Comparison of ENCODE assay signal across 16 cellular contexts in genomic region chr5:179379321-179379890, GRCh38. TPM values are rescaled to one million over a fixed set of nuclear protein-coding genes. Genes with fewer than 3 reads are reported as not detected.
DNase-seq lines count a peak whose midpoint lies in the region; ATAC-seq and TF ChIP-seq lines count a peak whose summit lies in the region.
"Had no signal": no experiment of that assay in that cellular context is flagged by ENCODE, and none has a peak within 500 bp of the region (broad histone marks: within the 10 kb centered on the region; RNA-seq: fewer than 3 reads in every experiment).

No MANE protein-coding gene starts in this region.

- H4K20me1 ChIP-seq in SK-N-SH (ENCODE audit: insufficient read depth) = no peaks in the 10 kb centered on the region

- peak; percentile 1 for DNase-seq in SK-N-SH
- peak; percentile 23 for DNase-seq in islet precursor cell
- peak; percentile 59 for DNase-seq in osteocyte (ENCODE audit: extremely low spot score, unreplicated experiment)
- peak; percentile 35 for DNase-seq in ureter (ENCODE audit: low spot score)
- no peak for DNase-seq in natural killer cell
- DNase-seq in H4 (ENCODE audit: low spot score) = no peak
- no peak for DNase-seq in SIG-M5 (lab: John Stamatoyannopoulos, UW)
- DNase-seq: BE2C; CD4-positive, alpha-beta T cell; NCI-H187 treated with DMSO at 0.1 percent for 48 hours; NCI-H446; NK-92 treated with Interleukin-12 subunit alpha and Interleukin-12 subunit beta, amount 100 ng/mL, for 24 hours had no signal

- H3K9me3 Mint-ChIP-seq in osteocyte (ENCODE audit: unreplicated experiment) (peaks cover 14% of the 10 kb centered on the region), natural killer cell (no peaks in the 10 kb centered on the region)
- H3K9me3 Mint-ChIP-seq: CD4-positive, alpha-beta T cell had no signal

- CTCF ChIA-PET in SK-N-SH (lab: Yijun Ruan, JAX) = interaction anchor here (1.6 kb wide), 1 partner anchor 35 kb away, joined by 4 read pairs; no protein-coding TSS in a partner anchor

- no peaks in the 10 kb centered on the region for H3K79me2 ChIP-seq in SK-N-SH (ENCODE audit: insufficient read depth)

- TF ChIP-seq RAD21 in SK-N-SH (IDR thresholded peaks at IDR 0.05; ENCODE audit: low read length) = no peak

- POLR2A ChIA-PET in SK-N-SH (lab: Yijun Ruan, JAX) = no interaction called here

- H3K4me1 ChIP-seq in SK-N-SH (ENCODE audit: control insufficient read depth in 1 of 2, insufficient read depth in 2 of 2, low read depth in 1 of 2, low read length in 1 of 2) = no peaks in the 10 kb centered on the region; a peak in 1 of 4 replicates
- H3K4me1 ChIP-seq: BE2C had no signal

- no peaks in the 10 kb centered on the region for H3F3A ChIP-seq in SK-N-SH (replicated peaks; ENCODE audit: insufficient read depth)

- H3K4me1 Mint-ChIP-seq in osteocyte (ENCODE audit: unreplicated experiment) (peaks cover 4% of the 10 kb centered on the region), natural killer cell (no peaks in the 10 kb centered on the region)

- no peak overlapping the region for H3K4me3 ChIP-seq in SK-N-SH (ENCODE audit: low read depth in 2 of 2, low read length in 1 of 2)

- H3K4me2 ChIP-seq in SK-N-SH = no peak overlapping the region

- H3K27ac Mint-ChIP-seq in osteocyte (ENCODE audit: unreplicated experiment) = peak overlapping the region; percentile 31
- no peak overlapping the region for H3K27ac Mint-ChIP-seq in natural killer cell
- H3K27ac Mint-ChIP-seq: CD4-positive, alpha-beta T cell had no signal

- no peak overlapping the region for H3K27ac ChIP-seq in SK-N-SH (ENCODE audit: low read depth in 2 of 2, low read length in 1 of 2)
- H3K27ac ChIP-seq: 22Rv1 had no signal

- H3K9ac ChIP-seq in SK-N-SH = no peak overlapping the region

- intact Hi-C loops in natural killer cell (cut with micrococcal nuclease) = no loop called here

- no peak overlapping the region for H2AFZ ChIP-seq in SK-N-SH (ENCODE audit: low read depth)

- no peaks in the 10 kb centered on the region for H3K9me3 ChIP-seq in SK-N-SH
- H3K9me3 ChIP-seq: BE2C had no signal

- H3K4me3 Mint-ChIP-seq in osteocyte (ENCODE audit: unreplicated experiment) (no peak overlapping the region), natural killer cell (no peak overlapping the region)
- H3K4me3 Mint-ChIP-seq: CD4-positive, alpha-beta T cell had no signal

- ATAC-seq in SK-N-SH treated with all-trans-retinoic acid at 6 μM for 48 hours = no peak
- ATAC-seq in natural killer cell = no peak

- no peak for TF ChIP-seq EP300 in SK-N-SH (IDR thresholded peaks at IDR 0.05; ENCODE audit: borderline replicate concordance in 1 of 2, low read depth in 1 of 2, low read length in 1 of 2)

- no peaks in the 10 kb centered on the region for H3K36me3 Mint-ChIP-seq in osteocyte (ENCODE audit: unreplicated experiment)
- no peaks in the 10 kb centered on the region for H3K36me3 Mint-ChIP-seq in natural killer cell

- no peaks in the 10 kb centered on the region for H3K36me3 ChIP-seq in SK-N-SH (replicated peaks in 1 of 2; ENCODE audit: control insufficient read depth in 1 of 2, insufficient read depth in 2 of 2, low read length in 1 of 2)
- H3K36me3 ChIP-seq: BE2C had no signal

- no peaks in the 10 kb centered on the region for H3K9me2 ChIP-seq in SK-N-SH

- H3K27me3 Mint-ChIP-seq in osteocyte (ENCODE audit: unreplicated experiment) (no peaks in the 10 kb centered on the region), natural killer cell (ENCODE audit: low read depth in 2 of 2) (no peaks in the 10 kb centered on the region)
- H3K27me3 Mint-ChIP-seq: CD4-positive, alpha-beta T cell had no signal

- H3K27me3 ChIP-seq in SK-N-SH (ENCODE audit: insufficient read depth) = no peaks in the 10 kb centered on the region
- H3K27me3 ChIP-seq: BE2C had no signal

- WGBS in SK-N-SH (ENCODE audit: low lambda C conversion rate) = 20% methylated on average over 3 of the region's 9 CpGs

- TF ChIP-seq CTCF in SK-N-SH (IDR thresholded peaks at IDR 0.05) (no peak), osteocyte (IDR thresholded peaks at IDR 0.05) (no peak), natural killer cell (IDR thresholded peaks at IDR 0.05) (no peak)

TF ChIP-seq in SK-N-SH, 30 proteins besides CTCF, POLR2A, EP300 and RAD21 (continues in another document):
- TF ChIP-seq NRF1 (IDR thresholded peaks at IDR 0.05; ENCODE audit: low read depth, low read length) (no peak), CHD2 (IDR thresholded peaks at IDR 0.05; ENCODE audit: low read length, partially characterized antibody) (no peak), MEF2A (IDR thresholded peaks at IDR 0.05; ENCODE audit: borderline replicate concordance, low read depth) (no peak), GABPA (IDR thresholded peaks at IDR 0.05; ENCODE audit: low read depth) (no peak)
- TF ChIP-seq, protein P1, sequence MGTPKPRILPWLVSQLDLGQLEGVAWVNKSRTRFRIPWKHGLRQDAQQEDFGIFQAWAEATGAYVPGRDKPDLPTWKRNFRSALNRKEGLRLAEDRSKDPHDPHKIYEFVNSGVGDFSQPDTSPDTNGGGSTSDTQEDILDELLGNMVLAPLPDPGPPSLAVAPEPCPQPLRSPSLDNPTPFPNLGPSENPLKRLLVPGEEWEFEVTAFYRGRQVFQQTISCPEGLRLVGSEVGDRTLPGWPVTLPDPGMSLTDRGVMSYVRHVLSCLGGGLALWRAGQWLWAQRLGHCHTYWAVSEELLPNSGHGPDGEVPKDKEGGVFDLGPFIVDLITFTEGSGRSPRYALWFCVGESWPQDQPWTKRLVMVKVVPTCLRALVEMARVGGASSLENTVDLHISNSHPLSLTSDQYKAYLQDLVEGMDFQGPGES (IDR thresholded peaks at IDR 0.05; ENCODE audit: low read depth, low read length) = no peak
- TF ChIP-seq, protein P2, sequence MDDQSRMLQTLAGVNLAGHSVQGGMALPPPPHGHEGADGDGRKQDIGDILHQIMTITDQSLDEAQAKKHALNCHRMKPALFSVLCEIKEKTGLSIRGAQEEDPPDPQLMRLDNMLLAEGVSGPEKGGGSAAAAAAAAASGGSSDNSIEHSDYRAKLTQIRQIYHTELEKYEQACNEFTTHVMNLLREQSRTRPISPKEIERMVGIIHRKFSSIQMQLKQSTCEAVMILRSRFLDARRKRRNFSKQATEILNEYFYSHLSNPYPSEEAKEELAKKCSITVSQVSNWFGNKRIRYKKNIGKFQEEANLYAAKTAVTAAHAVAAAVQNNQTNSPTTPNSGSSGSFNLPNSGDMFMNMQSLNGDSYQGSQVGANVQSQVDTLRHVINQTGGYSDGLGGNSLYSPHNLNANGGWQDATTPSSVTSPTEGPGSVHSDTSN (IDR thresholded peaks at IDR 0.05) = no peak

TF ChIP-seq in SK-N-SH treated with all-trans-retinoic acid at 6 μM for 48 hours, 23 proteins besides CTCF, POLR2A, EP300 and RAD21 (continues in another document):
- TF ChIP-seq CREB5 (CRISPR knock-in tag; IDR thresholded peaks at IDR 0.05; ENCODE audit: low read depth) (no peak), BACH2 (CRISPR knock-in tag; IDR thresholded peaks at IDR 0.05; ENCODE audit: borderline replicate concordance) (no peak), ZFP30 (CRISPR knock-in tag; IDR thresholded peaks at IDR 0.05) (no peak), PATZ1 (CRISPR knock-in tag; IDR thresholded peaks at IDR 0.05; ENCODE audit: borderline replicate concordance) (no peak), GLIS3 (CRISPR knock-in tag; IDR thresholded peaks at IDR 0.05) (no peak), ARNTL (CRISPR knock-in tag; IDR thresholded peaks at IDR 0.05; ENCODE audit: borderline replicate concordance, low read depth) (no peak), ZC3H10 (CRISPR knock-in tag; IDR thresholded peaks at IDR 0.05) (no peak), ZNF565 (CRISPR knock-in tag; conservative IDR thresholded peaks at IDR 0.05; ENCODE audit: low read depth) (no peak), RARB (CRISPR knock-in tag; IDR thresholded peaks at IDR 0.05) (no peak), ZFP3 (CRISPR knock-in tag; IDR thresholded peaks at IDR 0.05) (no peak)

RNA-seq across cellular contexts. Expression of gene ADAMTS2, which starts 34.1 kb away (rescaled TPM):
- polyA plus RNA-seq in SK-N-SH (2012; rRNA removed) = 0.12 and 0.57 TPM in 2 replicates
- polyA plus RNA-seq in SK-N-SH (2012; cell fraction: cytosol; rRNA removed) = 0.21 and 0.67 TPM in 2 replicates
- polyA plus RNA-seq in SK-N-SH (2012; cell fraction: nucleus; rRNA removed) = 0.44 and 1.1 TPM in 2 replicates
- 10.7 and 12.2 TPM in 2 replicates for total RNA-seq in osteocyte
- 13.3 TPM for total RNA-seq in ureter
- under 1 TPM in 1 of 3 donors, not detected in 2; 0.28 TPM for total RNA-seq in natural killer cell
- 0.21 and 1.2 TPM in 2 replicates for total RNA-seq in H4 (2014; rRNA removed; shearing (Covaris generic))
- total RNA-seq: CD4-positive, alpha-beta T cell; HT-29; OCI-LY7 had no signal

Comparison
In these comparisons a context has a peak if more than half of its experiments do, and no peak if none do; other contexts are left out.
1. DNase-seq: peak in SK-N-SH (single experiment), islet precursor cell (single experiment), osteocyte (single experiment) and ureter (single experiment); none in natural killer cell (single experiment), H4 (single experiment) and SIG-M5 (single experiment).